ENCODE assay signal across 25 cellular contexts in the genomic region with DNA sequence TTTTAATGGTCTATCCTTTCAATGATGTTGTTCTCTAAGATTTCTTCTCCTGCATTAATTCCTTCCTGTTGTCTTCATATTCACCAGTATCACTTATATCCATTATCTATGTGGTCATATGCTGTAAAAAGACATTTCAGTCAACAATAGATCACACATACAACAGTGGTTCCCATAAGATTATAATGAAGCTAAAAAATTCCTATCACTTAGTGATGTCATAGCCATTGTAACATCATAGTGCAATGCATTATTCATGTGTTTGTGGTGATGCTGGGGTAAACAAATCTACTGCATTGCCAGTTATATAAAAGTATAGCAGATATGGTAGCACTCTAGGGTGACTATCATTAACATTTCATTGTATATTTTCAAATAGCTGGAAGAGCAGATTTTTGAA.
"Had no signal": no experiment of that assay in that cellular context is flagged by ENCODE, and none has a peak within 500 bp of the region (broad histone marks: within the 10 kb centered on the region; RNA-seq: fewer than 3 reads in every experiment).

No MANE protein-coding gene starts in this region.

- H3K4me3 Mint-ChIP-seq: dendritic cell treated with granulocyte-macrophage colony-stimulating factor and Interleukin-4, amounts not matched to agents 40 ng/mL and 50 ng/mL, for 4 days; effector memory CD8-positive, alpha-beta T cell; endodermal cell; mesothelial cell of epicardium had no signal

- H3K4me1 Mint-ChIP-seq: mesothelial cell of epicardium had no signal

- DNase-seq: colonic mucosa; cortex of kidney; effector CD8-positive, alpha-beta T cell; effector memory CD8-positive, alpha-beta T cell; endodermal cell; erythroblast; esophagus squamous epithelium; foreskin fibroblast; foreskin melanocyte; gastrocnemius medialis; glutamatergic neuron; head of caudate nucleus; heart right ventricle; hippocampal formation; left cardiac atrium; left lung; left ventricle myocardium superior; lower lobe of right lung; mesenchymal stem cell; mucosa of descending colon had no signal

- FAIRE-seq: endometrium, islet of Langerhans, keratinocyte had no signal

- H3K27me3 Mint-ChIP-seq: dendritic cell treated with granulocyte-macrophage colony-stimulating factor and Interleukin-4, amounts not matched to agents 40 ng/mL and 50 ng/mL, for 4 days; effector memory CD8-positive, alpha-beta T cell had no signal

- H3K9me3 Mint-ChIP-seq: dendritic cell treated with granulocyte-macrophage colony-stimulating factor and Interleukin-4, amounts not matched to agents 40 ng/mL and 50 ng/mL, for 4 days had no signal

- H3K27ac Mint-ChIP-seq: dendritic cell treated with granulocyte-macrophage colony-stimulating factor and Interleukin-4, amounts not matched to agents 40 ng/mL and 50 ng/mL, for 4 days; effector memory CD8-positive, alpha-beta T cell; endodermal cell; mesothelial cell of epicardium had no signal
